In the genomic region with DNA sequence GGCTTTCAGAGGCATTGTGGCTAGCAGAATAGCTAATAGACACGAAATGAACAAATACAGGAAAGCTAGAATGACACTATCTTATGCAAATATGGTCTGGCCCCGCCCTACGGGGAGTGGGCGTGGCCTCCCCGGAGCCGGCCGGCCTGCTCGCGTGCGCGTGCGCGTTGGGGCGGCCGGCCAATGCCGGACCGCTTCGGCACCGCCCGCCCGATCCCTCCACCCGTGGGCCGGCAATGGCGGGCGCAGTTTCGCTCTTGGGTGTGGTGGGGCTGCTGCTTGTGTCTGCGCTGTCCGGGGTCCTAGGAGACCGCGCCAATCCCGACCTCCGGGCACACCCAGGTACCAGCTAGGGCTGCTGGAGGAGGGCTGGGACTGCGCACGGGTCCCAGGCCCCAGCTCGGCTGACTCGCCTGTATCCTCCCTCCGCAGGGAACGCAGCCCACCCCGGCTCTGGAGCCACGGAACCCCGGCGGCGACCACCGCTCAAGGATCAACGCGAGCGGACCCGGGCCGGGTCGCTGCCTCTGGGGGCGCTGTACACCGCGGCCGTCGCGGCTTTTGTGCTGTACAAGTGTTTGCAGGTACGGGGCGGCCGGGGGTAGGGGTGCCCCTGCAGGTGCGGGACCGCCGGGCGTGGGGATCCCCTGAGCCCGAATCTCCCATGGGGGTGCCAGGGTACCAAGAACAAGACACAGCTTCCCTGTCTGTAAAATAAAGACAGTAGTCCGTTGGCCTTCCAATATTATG, we compare ENCODE assay signal across 1 cellular context.
TF ChIP-seq lines count a peak whose summit lies in the region.

A gene with protein sequence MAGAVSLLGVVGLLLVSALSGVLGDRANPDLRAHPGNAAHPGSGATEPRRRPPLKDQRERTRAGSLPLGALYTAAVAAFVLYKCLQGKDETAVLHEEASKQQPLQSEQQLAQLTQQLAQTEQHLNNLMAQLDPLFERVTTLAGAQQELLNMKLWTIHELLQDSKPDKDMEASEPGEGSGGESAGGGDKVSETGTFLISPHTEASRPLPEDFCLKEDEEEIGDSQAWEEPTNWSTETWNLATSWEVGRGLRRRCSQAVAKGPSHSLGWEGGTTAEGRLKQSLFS (plus strand): TSS at position 149 of the 750 bp plus-strand sequence. CDS start 88 bp downstream, at position 237.

TF ChIP-seq in HEK293, 187 proteins besides CTCF, POLR2A, EP300 and RAD21 (continued from another document and continues in another):
- TF ChIP-seq, protein P1, sequence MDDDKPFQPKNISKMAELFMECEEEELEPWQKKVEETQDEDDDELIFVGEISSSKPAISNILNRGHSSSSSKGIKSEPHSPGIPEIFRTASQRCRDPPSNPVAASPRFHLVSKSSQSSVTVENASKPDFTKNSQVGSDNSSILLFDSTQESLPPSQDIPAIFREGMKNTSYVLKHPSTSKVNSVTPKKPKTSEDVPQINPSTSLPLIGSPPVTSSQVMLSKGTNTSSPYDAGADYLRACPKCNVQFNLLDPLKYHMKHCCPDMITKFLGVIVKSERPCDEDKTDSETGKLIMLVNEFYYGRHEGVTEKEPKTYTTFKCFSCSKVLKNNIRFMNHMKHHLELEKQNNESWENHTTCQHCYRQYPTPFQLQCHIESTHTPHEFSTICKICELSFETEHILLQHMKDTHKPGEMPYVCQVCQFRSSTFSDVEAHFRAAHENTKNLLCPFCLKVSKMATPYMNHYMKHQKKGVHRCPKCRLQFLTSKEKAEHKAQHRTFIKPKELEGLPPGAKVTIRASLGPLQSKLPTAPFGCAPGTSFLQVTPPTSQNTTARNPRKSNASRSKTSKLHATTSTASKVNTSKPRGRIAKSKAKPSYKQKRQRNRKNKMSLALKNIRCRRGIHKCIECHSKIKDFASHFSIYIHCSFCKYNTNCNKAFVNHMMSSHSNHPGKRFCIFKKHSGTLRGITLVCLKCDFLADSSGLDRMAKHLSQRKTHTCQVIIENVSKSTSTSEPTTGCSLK (tag by site-specific recombination; IDR thresholded peaks at IDR 0.05): no peak
- TF ChIP-seq ZFP3 (tag by site-specific recombination; IDR thresholded peaks at IDR 0.05; ENCODE audit: low read depth) (no peak), ZNF146 (tag by site-specific recombination; IDR thresholded peaks at IDR 0.05) (no peak), ZNF169 (tag by site-specific recombination; IDR thresholded peaks at IDR 0.05) (no peak), ZNF311 (tag by site-specific recombination; IDR thresholded peaks at IDR 0.05; ENCODE audit: borderline replicate concordance) (no peak), ZNF132 (tag by site-specific recombination; IDR thresholded peaks at IDR 0.05; ENCODE audit: borderline replicate concordance) (no peak), ZNF24 (tag by site-specific recombination; IDR thresholded peaks at IDR 0.05) (no peak; the same call in 1 of the 2 replicates), ZNF529 (tag by site-specific recombination; IDR thresholded peaks at IDR 0.05; ENCODE audit: insufficient replicate concordance) (no peak), SP7 (tag by site-specific recombination; IDR thresholded peaks at IDR 0.05) (no peak; the same call in 1 of the 2 replicates), ZFP37 (tag by site-specific recombination; IDR thresholded peaks at IDR 0.05) (peak; percentile 59; the same call in 1 of the 2 replicates), ZNF670 (tag by site-specific recombination; IDR thresholded peaks at IDR 0.05; ENCODE audit: low read depth) (no peak), ZNF558 (tag by site-specific recombination; IDR thresholded peaks at IDR 0.05) (no peak), ZFHX2 (tag by site-specific recombination; conservative IDR thresholded peaks at IDR 0.05) (peak; percentile 19), ZNF37A (tag by site-specific recombination; IDR thresholded peaks at IDR 0.05) (0 out of 2 replicates have a peak, but pooled peaks have one; percentile 37), ZNF248 (tag by site-specific recombination; IDR thresholded peaks at IDR 0.05) (no peak), SP2 (tag by site-specific recombination; IDR thresholded peaks at IDR 0.05) (peak; percentile 50), SCRT2 (tag by site-specific recombination; IDR thresholded peaks at IDR 0.05) (no peak), ZIC2 (tag by site-specific recombination; IDR thresholded peaks at IDR 0.05) (0 out of 2 replicates have a peak, but pooled peaks have one; percentile 18), ZEB2 (tag by site-specific recombination; IDR thresholded peaks at IDR 0.05) (0 out of 2 replicates have a peak, but pooled peaks have one; percentile 58), ZNF184 (tag by site-specific recombination; IDR thresholded peaks at IDR 0.05) (no peak), ZNF677 (tag by site-specific recombination; IDR thresholded peaks at IDR 0.05) (no peak), KLF10 (tag by site-specific recombination; IDR thresholded peaks at IDR 0.05) (no peak; the same call in 1 of the 2 replicates), ZNF350 (tag by site-specific recombination; IDR thresholded peaks at IDR 0.05) (no peak), YY2 (tag by site-specific recombination; IDR thresholded peaks at IDR 0.05) (peak; percentile 66), ZNF426 (tag by site-specific recombination; IDR thresholded peaks at IDR 0.05) (no peak), MYNN (tag by site-specific recombination; IDR thresholded peaks at IDR 0.05; ENCODE audit: borderline replicate concordance) (no peak), ZNF114 (tag by site-specific recombination; IDR thresholded peaks at IDR 0.05) (no peak), ZNF777 (tag by site-specific recombination; IDR thresholded peaks at IDR 0.05; ENCODE audit: borderline replicate concordance) (peak; percentile 76; the same call in 1 of the 2 replicates), ZSCAN16 (tag by site-specific recombination; IDR thresholded peaks at IDR 0.05) (no peak), ZNF548 (tag by site-specific recombination; IDR thresholded peaks at IDR 0.05) (no peak), ZNF664 (tag by site-specific recombination; IDR thresholded peaks at IDR 0.05) (no peak), ZNF792 (tag by site-specific recombination; IDR thresholded peaks at IDR 0.05) (no peak), ZNF837 (tag by site-specific recombination; IDR thresholded peaks at IDR 0.05) (0 out of 2 replicates have a peak, but pooled peaks have one; percentile 55), REPIN1 (tag by site-specific recombination; IDR thresholded peaks at IDR 0.05; ENCODE audit: low read depth) (no peak), ZNF423 (tag by site-specific recombination; IDR thresholded peaks at IDR 0.05) (0 out of 2 replicates have a peak, but pooled peaks have one; percentile 15), KLF7 (tag by site-specific recombination; IDR thresholded peaks at IDR 0.05; ENCODE audit: borderline replicate concordance) (no peak), ZNF48 (tag by site-specific recombination; IDR thresholded peaks at IDR 0.05) (no peak), ZNF10 (tag by site-specific recombination; IDR thresholded peaks at IDR 0.05) (no peak), ZNF274 (IDR thresholded peaks at IDR 0.05; ENCODE audit: low read length) (no peak), ZNF274 (tag by site-specific recombination; IDR thresholded peaks at IDR 0.05; ENCODE audit: borderline replicate concordance) (no peak), ZNF701 (tag by site-specific recombination; IDR thresholded peaks at IDR 0.05) (no peak), ZNF555 (tag by site-specific recombination; conservative IDR thresholded peaks at IDR 0.05) (no peak), ZBTB1 (tag by site-specific recombination; IDR thresholded peaks at IDR 0.05) (no peak), ZNF404 (tag by site-specific recombination; IDR thresholded peaks at IDR 0.05) (no peak)
- TF ChIP-seq, protein P2, sequence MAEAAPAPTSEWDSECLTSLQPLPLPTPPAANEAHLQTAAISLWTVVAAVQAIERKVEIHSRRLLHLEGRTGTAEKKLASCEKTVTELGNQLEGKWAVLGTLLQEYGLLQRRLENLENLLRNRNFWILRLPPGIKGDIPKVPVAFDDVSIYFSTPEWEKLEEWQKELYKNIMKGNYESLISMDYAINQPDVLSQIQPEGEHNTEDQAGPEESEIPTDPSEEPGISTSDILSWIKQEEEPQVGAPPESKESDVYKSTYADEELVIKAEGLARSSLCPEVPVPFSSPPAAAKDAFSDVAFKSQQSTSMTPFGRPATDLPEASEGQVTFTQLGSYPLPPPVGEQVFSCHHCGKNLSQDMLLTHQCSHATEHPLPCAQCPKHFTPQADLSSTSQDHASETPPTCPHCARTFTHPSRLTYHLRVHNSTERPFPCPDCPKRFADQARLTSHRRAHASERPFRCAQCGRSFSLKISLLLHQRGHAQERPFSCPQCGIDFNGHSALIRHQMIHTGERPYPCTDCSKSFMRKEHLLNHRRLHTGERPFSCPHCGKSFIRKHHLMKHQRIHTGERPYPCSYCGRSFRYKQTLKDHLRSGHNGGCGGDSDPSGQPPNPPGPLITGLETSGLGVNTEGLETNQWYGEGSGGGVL (tag by site-specific recombination; IDR thresholded peaks at IDR 0.05): no peak
- TF ChIP-seq, protein P3, sequence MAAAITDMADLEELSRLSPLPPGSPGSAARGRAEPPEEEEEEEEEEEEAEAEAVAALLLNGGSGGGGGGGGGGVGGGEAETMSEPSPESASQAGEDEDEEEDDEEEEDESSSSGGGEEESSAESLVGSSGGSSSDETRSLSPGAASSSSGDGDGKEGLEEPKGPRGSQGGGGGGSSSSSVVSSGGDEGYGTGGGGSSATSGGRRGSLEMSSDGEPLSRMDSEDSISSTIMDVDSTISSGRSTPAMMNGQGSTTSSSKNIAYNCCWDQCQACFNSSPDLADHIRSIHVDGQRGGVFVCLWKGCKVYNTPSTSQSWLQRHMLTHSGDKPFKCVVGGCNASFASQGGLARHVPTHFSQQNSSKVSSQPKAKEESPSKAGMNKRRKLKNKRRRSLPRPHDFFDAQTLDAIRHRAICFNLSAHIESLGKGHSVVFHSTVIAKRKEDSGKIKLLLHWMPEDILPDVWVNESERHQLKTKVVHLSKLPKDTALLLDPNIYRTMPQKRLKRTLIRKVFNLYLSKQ (tag by site-specific recombination; IDR thresholded peaks at IDR 0.05; ENCODE audit: borderline replicate concordance): no peak
- TF ChIP-seq, protein P4, sequence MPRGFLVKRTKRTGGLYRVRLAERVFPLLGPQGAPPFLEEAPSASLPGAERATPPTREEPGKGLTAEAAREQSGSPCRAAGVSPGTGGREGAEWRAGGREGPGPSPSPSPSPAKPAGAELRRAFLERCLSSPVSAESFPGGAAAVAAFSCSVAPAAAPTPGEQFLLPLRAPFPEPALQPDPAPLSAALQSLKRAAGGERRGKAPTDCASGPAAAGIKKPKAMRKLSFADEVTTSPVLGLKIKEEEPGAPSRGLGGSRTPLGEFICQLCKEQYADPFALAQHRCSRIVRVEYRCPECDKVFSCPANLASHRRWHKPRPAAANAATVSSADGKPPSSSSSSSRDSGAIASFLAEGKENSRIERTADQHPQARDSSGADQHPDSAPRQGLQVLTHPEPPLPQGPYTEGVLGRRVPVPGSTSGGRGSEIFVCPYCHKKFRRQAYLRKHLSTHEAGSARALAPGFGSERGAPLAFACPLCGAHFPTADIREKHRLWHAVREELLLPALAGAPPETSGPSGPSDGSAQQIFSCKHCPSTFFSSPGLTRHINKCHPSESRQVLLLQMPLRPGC (tag by site-specific recombination; IDR thresholded peaks at IDR 0.05): no peak
- TF ChIP-seq, protein P5, sequence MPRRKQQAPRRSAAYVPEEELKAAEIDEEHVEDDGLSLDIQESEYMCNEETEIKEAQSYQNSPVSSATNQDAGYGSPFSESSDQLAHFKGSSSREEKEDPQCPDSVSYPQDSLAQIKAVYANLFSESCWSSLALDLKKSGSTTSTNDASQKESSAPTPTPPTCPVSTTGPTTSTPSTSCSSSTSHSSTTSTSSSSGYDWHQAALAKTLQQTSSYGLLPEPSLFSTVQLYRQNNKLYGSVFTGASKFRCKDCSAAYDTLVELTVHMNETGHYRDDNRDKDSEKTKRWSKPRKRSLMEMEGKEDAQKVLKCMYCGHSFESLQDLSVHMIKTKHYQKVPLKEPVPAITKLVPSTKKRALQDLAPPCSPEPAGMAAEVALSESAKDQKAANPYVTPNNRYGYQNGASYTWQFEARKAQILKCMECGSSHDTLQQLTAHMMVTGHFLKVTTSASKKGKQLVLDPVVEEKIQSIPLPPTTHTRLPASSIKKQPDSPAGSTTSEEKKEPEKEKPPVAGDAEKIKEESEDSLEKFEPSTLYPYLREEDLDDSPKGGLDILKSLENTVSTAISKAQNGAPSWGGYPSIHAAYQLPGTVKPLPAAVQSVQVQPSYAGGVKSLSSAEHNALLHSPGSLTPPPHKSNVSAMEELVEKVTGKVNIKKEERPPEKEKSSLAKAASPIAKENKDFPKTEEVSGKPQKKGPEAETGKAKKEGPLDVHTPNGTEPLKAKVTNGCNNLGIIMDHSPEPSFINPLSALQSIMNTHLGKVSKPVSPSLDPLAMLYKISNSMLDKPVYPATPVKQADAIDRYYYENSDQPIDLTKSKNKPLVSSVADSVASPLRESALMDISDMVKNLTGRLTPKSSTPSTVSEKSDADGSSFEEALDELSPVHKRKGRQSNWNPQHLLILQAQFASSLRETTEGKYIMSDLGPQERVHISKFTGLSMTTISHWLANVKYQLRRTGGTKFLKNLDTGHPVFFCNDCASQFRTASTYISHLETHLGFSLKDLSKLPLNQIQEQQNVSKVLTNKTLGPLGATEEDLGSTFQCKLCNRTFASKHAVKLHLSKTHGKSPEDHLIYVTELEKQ (tag by site-specific recombination; IDR thresholded peaks at IDR 0.05; ENCODE audit: borderline replicate concordance): no peak
- TF ChIP-seq, protein P6, sequence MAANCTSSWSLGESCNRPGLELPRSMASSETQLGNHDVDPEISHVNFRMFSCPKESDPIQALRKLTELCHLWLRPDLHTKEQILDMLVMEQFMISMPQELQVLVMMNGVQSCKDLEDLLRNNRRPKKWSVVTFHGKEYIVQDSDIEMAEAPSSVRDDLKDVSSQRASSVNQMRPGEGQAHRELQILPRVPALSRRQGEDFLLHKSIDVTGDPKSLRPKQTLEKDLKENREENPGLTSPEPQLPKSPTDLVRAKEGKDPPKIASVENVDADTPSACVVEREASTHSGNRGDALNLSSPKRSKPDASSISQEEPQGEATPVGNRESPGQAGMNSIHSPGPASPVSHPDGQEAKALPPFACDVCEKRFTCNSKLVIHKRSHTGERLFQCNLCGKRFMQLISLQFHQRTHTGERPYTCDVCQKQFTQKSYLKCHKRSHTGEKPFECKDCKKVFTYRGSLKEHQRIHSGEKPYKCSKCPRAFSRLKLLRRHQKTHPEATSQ (tag by site-specific recombination; IDR thresholded peaks at IDR 0.05): 0 out of 2 replicates have a peak, but pooled peaks have one; percentile 72
- TF ChIP-seq, protein P7, sequence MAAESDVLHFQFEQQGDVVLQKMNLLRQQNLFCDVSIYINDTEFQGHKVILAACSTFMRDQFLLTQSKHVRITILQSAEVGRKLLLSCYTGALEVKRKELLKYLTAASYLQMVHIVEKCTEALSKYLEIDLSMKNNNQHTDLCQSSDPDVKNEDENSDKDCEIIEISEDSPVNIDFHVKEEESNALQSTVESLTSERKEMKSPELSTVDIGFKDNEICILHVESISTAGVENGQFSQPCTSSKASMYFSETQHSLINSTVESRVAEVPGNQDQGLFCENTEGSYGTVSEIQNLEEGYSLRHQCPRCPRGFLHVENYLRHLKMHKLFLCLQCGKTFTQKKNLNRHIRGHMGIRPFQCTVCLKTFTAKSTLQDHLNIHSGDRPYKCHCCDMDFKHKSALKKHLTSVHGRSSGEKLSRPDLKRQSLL (tag by site-specific recombination; IDR thresholded peaks at IDR 0.05): peak; percentile 90
